In the genomic region with DNA sequence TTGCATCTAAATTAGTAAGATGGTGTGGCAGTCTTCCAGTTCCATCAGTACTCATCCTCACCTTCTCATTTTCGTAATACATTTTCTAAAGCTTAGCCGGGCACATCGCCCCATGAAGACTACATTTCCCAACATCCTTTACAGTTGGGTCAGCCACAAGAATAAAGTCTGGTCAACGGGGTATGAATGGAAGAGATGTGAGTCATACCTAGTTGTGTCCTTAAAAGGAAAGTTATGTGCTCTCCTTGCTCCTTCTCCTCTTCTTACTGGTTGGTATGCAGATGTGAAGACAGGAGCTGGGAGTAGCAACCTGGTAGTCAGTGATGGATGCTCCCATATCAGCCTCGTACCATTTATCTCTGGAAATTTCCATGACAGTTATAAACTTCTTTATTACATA, we compare ENCODE assay signal across 11 cellular contexts. TPM values are rescaled to one million over a fixed set of nuclear protein-coding genes. Genes with fewer than 3 reads are reported as not detected.
DNase-seq lines count a peak whose midpoint lies in the region; ATAC-seq and TF ChIP-seq lines count a peak whose summit lies in the region.
"Had no signal": no experiment of that assay in that cellular context is flagged by ENCODE, and none has a peak within 500 bp of the region (broad histone marks: within the 10 kb centered on the region; RNA-seq: fewer than 3 reads in every experiment).

No MANE protein-coding gene starts in this region.

- H3K4me3 ChIP-seq in epithelial cell of esophagus (ENCODE audit: low read length) = no peak overlapping the region
- H3K4me3 ChIP-seq in trophoblast cell (ENCODE audit: low read depth, low read length) = no peak overlapping the region
- H3K4me3 ChIP-seq: lung had no signal

- no peak overlapping the region for H3K4me2 ChIP-seq in trophoblast cell (ENCODE audit: low read length)

- no peak overlapping the region for H2BK5ac ChIP-seq in trophoblast cell (ENCODE audit: low read depth, low read length, poor library complexity)

- TF ChIP-seq CTCF in epithelial cell of esophagus (IDR thresholded peaks at IDR 0.05; ENCODE audit: insufficient read depth, low read depth, low read length, missing control alignments) = no peak

- H2BK12ac ChIP-seq in trophoblast cell (ENCODE audit: low read length) = no peak overlapping the region

- no peak overlapping the region for H3K27ac ChIP-seq in trophoblast cell (ENCODE audit: low read depth, low read length)

- no peak overlapping the region for H4K8ac ChIP-seq in trophoblast cell (ENCODE audit: low read depth, low read length)

- peak; percentile 29 for DNase-seq in GM04504 (ENCODE audit: low read depth)
- peak; percentile 16 for DNase-seq in NCI-H460 (ENCODE audit: extremely low read depth, low read depth)
- DNase-seq in epithelial cell of esophagus (ENCODE audit: low read depth) = peak; percentile 86
- DNase-seq in trophoblast cell = peak; percentile 56 to 91
- DNase-seq in NCI-H526 (lab: John Stamatoyannopoulos, UW) = no peak
- DNase-seq: activated T-cell treated with anti-CD3 and anti-CD28 coated beads, Interleukin-2, amount 50 U/mL, for 1 hour; NCI-H1930 had no signal

- no peak overlapping the region for H4K91ac ChIP-seq in trophoblast cell (ENCODE audit: low read depth, low read length)

- H2AFZ ChIP-seq in trophoblast cell (ENCODE audit: insufficient read depth, low read length, poor library complexity) = no peak overlapping the region

- no peak overlapping the region for H3K14ac ChIP-seq in trophoblast cell (ENCODE audit: low read length)

- H3K18ac ChIP-seq in trophoblast cell (ENCODE audit: low read length) = no peak overlapping the region

- no peaks in the 10 kb centered on the region for H3K27me3 ChIP-seq in trophoblast cell (ENCODE audit: insufficient read depth, low read length)

- H4K12ac ChIP-seq in trophoblast cell (ENCODE audit: low read depth, low read length) = no peak overlapping the region

- H3K79me1 ChIP-seq in trophoblast cell (ENCODE audit: low read length) = no peaks in the 10 kb centered on the region

- H3K23ac ChIP-seq in trophoblast cell (ENCODE audit: low read length) = no peak overlapping the region

- peaks cover 11% of the 10 kb centered on the region for H3K9me3 ChIP-seq in trophoblast cell (ENCODE audit: insufficient read depth, low read depth, low read length)

- H3K4ac ChIP-seq in trophoblast cell (ENCODE audit: low read depth, low read length) = no peak overlapping the region

- no peak for ATAC-seq in HG02642 (IDR thresholded peaks at IDR 0.05; ENCODE audit: poor library complexity, unreplicated experiment)
- ATAC-seq in HG03095 (IDR thresholded peaks at IDR 0.05; ENCODE audit: unreplicated experiment) = no peak
- no peak for ATAC-seq in GM21786 (IDR thresholded peaks at IDR 0.05; ENCODE audit: unreplicated experiment)

- H3K4me1 ChIP-seq in trophoblast cell (ENCODE audit: control insufficient read depth in 1 of 2, insufficient read depth in 2 of 2, low read length in 2 of 2) = no peaks in the 10 kb centered on the region

- no peaks in the 10 kb centered on the region for H3K36me3 ChIP-seq in trophoblast cell (ENCODE audit: control insufficient read depth in 1 of 2, insufficient read depth in 2 of 2, low read length in 2 of 2)

- no CpG with 5 or more reads among the region's 5 CpGs for WGBS in trophoblast cell (ENCODE audit: extremely low coverage, insufficient coverage, insufficient read length)

- H3K79me2 ChIP-seq in trophoblast cell (ENCODE audit: control insufficient read depth, insufficient read depth, low read length, poor library complexity) = no peaks in the 10 kb centered on the region

- H2BK120ac ChIP-seq in trophoblast cell (ENCODE audit: insufficient read depth, low read length, poor library complexity) = no peak overlapping the region

- H2AK5ac ChIP-seq in trophoblast cell (ENCODE audit: low read length) = no peak overlapping the region

- no peak overlapping the region for H3K9ac ChIP-seq in trophoblast cell (ENCODE audit: low read length)

RNA-seq across cellular contexts. Expression of gene EGLN3, which starts 35.9 kb away (rescaled TPM):
- total RNA-seq in NCI-H460 (2014; rRNA removed; shearing (Covaris generic)) = 11.1 and 14.3 TPM in 2 replicates
- 7.8 and 8.4 TPM in 2 replicates for polyA plus RNA-seq in NCI-H460 (2014; cell fraction: nucleus; rRNA removed)
- 40.4 and 40.5 TPM in 2 replicates for polyA plus RNA-seq in trophoblast cell (2013)

Comparison
In these comparisons a context has a peak if more than half of its experiments do, and no peak if none do; other contexts are left out.
1. DNase-seq: peak in GM04504 (single experiment), NCI-H460 (single experiment), epithelial cell of esophagus (single experiment) and trophoblast cell (2 of 2); none in NCI-H526 (0 of 2).